In genomic region chr7:94174956-94175355, GRCh38 we compare ENCODE assay signal across 27 cellular contexts.
"Had no signal": no experiment of that assay in that cellular context is flagged by ENCODE, and none has a peak within 500 bp of the region (broad histone marks: within the 10 kb centered on the region; RNA-seq: fewer than 3 reads in every experiment).

No MANE protein-coding gene starts in this region.

- H3K27ac Mint-ChIP-seq: activated naive CD4-positive, alpha-beta T cell treated with anti-CD3 and anti-CD28 coated beads for 36 hours; activated naive CD8-positive, alpha-beta T cell treated with anti-CD3 and anti-CD28 coated beads, Interleukin-2, amount 10 ng/mL, durations not matched to agents 7 days and 5 days; naive thymus-derived CD8-positive, alpha-beta T cell; T-helper 1 cell treated with Interleukin-12 subunit alpha and Interleukin-12 subunit beta and Interleukin-4 antibody, amounts not matched to agents 30 μg/mL and 1 μg/mL, for 36 hours had no signal

- H3K27me3 ChIP-seq: ascending aorta, cardiac muscle cell, esophagus muscularis mucosa, tibial nerve had no signal

- H3K4me3 Mint-ChIP-seq: activated naive CD4-positive, alpha-beta T cell treated with anti-CD3 and anti-CD28 coated beads for 36 hours; activated naive CD8-positive, alpha-beta T cell treated with anti-CD3 and anti-CD28 coated beads, Interleukin-2, amount 10 ng/mL, durations not matched to agents 7 days and 5 days; brain; naive thymus-derived CD8-positive, alpha-beta T cell; T-helper 1 cell treated with Interleukin-12 subunit alpha and Interleukin-12 subunit beta and Interleukin-4 antibody, amounts not matched to agents 30 μg/mL and 1 μg/mL, for 36 hours had no signal

- H3K4me3 ChIP-seq: ascending aorta, cardiac muscle cell, esophagus muscularis mucosa, tibial nerve had no signal

- H3K36me3 ChIP-seq: ascending aorta, cardiac muscle cell, esophagus muscularis mucosa, tibial nerve had no signal

- H3K36me3 Mint-ChIP-seq: activated naive CD8-positive, alpha-beta T cell treated with anti-CD3 and anti-CD28 coated beads, Interleukin-2, amount 10 ng/mL, durations not matched to agents 7 days and 5 days; brain; naive thymus-derived CD8-positive, alpha-beta T cell had no signal

- FAIRE-seq: TTC549 had no signal

- H3K27ac ChIP-seq: ascending aorta, cardiac muscle cell, esophagus muscularis mucosa, tibial nerve, VCaP had no signal

- H3K9me3 ChIP-seq: ascending aorta, esophagus muscularis mucosa, tibial nerve had no signal

- H3K4me1 ChIP-seq: ascending aorta, esophagus muscularis mucosa, tibial nerve had no signal

- DNase-seq: activated CD4-positive, alpha-beta T cell treated with anti-CD3 and anti-CD28 coated beads for 4 hours; activated CD4-positive, alpha-beta T cell treated with anti-CD3 and anti-CD28 coated beads, Interleukin-2, amount 50 U/mL, for 4 hours; activated effector memory CD4-positive, alpha-beta T cell treated with Interleukin-2 at 50 U/mL for 16 hours; activated naive CD4-positive, alpha-beta T cell treated with anti-CD3 and anti-CD28 coated beads for 36 hours; activated naive CD8-positive, alpha-beta T cell treated with anti-CD3 and anti-CD28 coated beads, Interleukin-2, amount 10 ng/mL, durations not matched to agents 7 days and 5 days; cerebellar nuclear complex; cortex of kidney; foreskin melanocyte; glutamatergic neuron; islet precursor cell; left cardiac atrium; mammary epithelial cell; naive thymus-derived CD8-positive, alpha-beta T cell; posterior cingulate gyrus; right cardiac atrium; stimulated activated CD4-positive, alpha-beta T cell treated with anti-CD3 and anti-CD28 coated beads, Interleukin-15, amount 100 ng/mL, for 24 hours; stimulated activated CD4-positive, alpha-beta T cell treated with anti-CD3 and anti-CD28 coated beads, Interleukin-2, amount 100 ng/mL, for 24 hours; stimulated activated naive CD4-positive, alpha-beta T cell; T-helper 9 cell had no signal

- H3K9me3 Mint-ChIP-seq: activated naive CD4-positive, alpha-beta T cell treated with anti-CD3 and anti-CD28 coated beads for 36 hours; activated naive CD8-positive, alpha-beta T cell treated with anti-CD3 and anti-CD28 coated beads, Interleukin-2, amount 10 ng/mL, durations not matched to agents 7 days and 5 days; T-helper 1 cell treated with Interleukin-12 subunit alpha and Interleukin-12 subunit beta and Interleukin-4 antibody, amounts not matched to agents 30 μg/mL and 1 μg/mL, for 36 hours had no signal
